19 cellular contexts compared by ENCODE assay signal in the genomic region with DNA sequence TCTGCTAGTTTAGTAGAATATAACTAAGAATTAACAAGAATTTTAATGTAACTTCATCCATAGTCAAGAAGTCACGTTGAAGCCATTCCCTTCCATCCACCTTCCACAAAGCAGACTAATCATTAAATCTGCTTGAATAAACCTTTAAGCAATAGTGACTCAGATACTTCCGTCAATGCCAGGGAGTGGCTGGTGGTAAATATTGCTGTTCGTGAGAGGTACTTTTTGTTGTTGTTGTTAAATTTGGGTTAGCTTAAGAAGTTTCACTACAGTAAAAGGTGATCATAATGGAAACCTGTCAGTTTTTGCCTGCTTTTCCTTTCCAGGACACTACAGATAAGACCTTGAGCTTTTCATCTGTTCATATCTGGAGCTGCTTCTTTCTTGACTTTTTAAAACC.
A peak's percentile ranks its signal among the peaks of the same experiment; 100 is the strongest.
DNase-seq lines count a peak whose midpoint lies in the region; ATAC-seq and TF ChIP-seq lines count a peak whose summit lies in the region.
"Had no signal": no experiment of that assay in that cellular context is flagged by ENCODE, and none has a peak within 500 bp of the region (broad histone marks: within the 10 kb centered on the region; RNA-seq: fewer than 3 reads in every experiment).

No MANE protein-coding gene starts in this region.

- H3K27ac ChIP-seq in foreskin keratinocyte (no peak overlapping the region), PC-9 (no peak overlapping the region), upper lobe of left lung (no peak overlapping the region), testis (no peak overlapping the region)
- H3K27ac ChIP-seq: brain microvascular endothelial cell, C4-2B had no signal

- TF ChIP-seq POLR2A in upper lobe of left lung (IDR thresholded peaks at IDR 0.05) (no peak), testis (IDR thresholded peaks at IDR 0.05) (no peak)

- H3K4me1 ChIP-seq in foreskin keratinocyte, result no peaks in the 10 kb centered on the region
- H3K4me1 ChIP-seq in PC-9 (replicated peaks; ENCODE audit: insufficient read depth), result no peaks in the 10 kb centered on the region
- no peaks in the 10 kb centered on the region for H3K4me1 ChIP-seq in upper lobe of left lung
- H3K4me1 ChIP-seq in testis, result no peaks in the 10 kb centered on the region

- POLR2A ChIA-PET in PC-9 (lab: Charles Lee; ENCODE audit: unreplicated experiment), result no interaction called here

- no peaks in the 10 kb centered on the region for H3K79me2 ChIP-seq in PC-9 (ENCODE audit: low read depth)

- CTCF ChIA-PET in PC-9 (lab: Charles Lee), result no interaction called here

- ATAC-seq in GM18907 (IDR thresholded peaks at IDR 0.05; ENCODE audit: unreplicated experiment) (peak; percentile 71), GM21723 (IDR thresholded peaks at IDR 0.05; ENCODE audit: unreplicated experiment) (peak; percentile 77), HG03280 (IDR thresholded peaks at IDR 0.05; ENCODE audit: unreplicated experiment) (peak; percentile 78), foreskin keratinocyte (peak; percentile 61), upper lobe of left lung (ENCODE audit: low FRiP score in 2 of 2) (no peak)
- ATAC-seq: activated CD8-positive, alpha-beta memory T cell treated with anti-CD3 and anti-CD28 coated beads, Interleukin-2, amount 10 ng/mL, durations not matched to agents 7 days and 5 days; stimulated activated naive CD8-positive, alpha-beta T cell treated with anti-CD3 and anti-CD28 coated beads, Interleukin-15, amount 100 ng/mL, for 72 hours had no signal

- intact Hi-C loops in PC-9 (cut with micrococcal nuclease; ENCODE audit: unreplicated experiment), result no loop called here
- intact Hi-C loops in testis (cut with DNase I; ENCODE audit: low total_unique reads), result no loop called here

- TF ChIP-seq CTCF in foreskin keratinocyte (conservative IDR thresholded peaks at IDR 0.05) (no peak), PC-9 (conservative IDR thresholded peaks at IDR 0.05) (no peak), upper lobe of left lung (IDR thresholded peaks at IDR 0.05) (no peak), testis (IDR thresholded peaks at IDR 0.05) (no peak)

- H3K4me3 ChIP-seq in PC-9 (no peak overlapping the region), upper lobe of left lung (no peak overlapping the region), testis (no peak overlapping the region)

- BruUV-seq in PC-9 (replicated peaks; lab: Mats Ljungman, UMichigan), result no TSS peak

- no peak overlapping the region for H3K4me2 ChIP-seq in PC-9

- no peak overlapping the region for H2AFZ ChIP-seq in PC-9

- WGBS in upper lobe of left lung, 2 donors, result 67 to 78% methylated on average over 3 of the region's 3 CpGs
- WGBS in testis, 2 donors, result 84 to 85% methylated on average over 3 of the region's 3 CpGs

- peak; percentile 8 to 15 for DNase-seq in foreskin keratinocyte
- no peak for DNase-seq in PC-9
- no peak for DNase-seq in stimulated activated CD4-positive, alpha-beta T cell treated with anti-CD3 and anti-CD28 coated beads, Interleukin-4, amount 100 ng/mL, for 24 hours
- no peak for DNase-seq in upper lobe of left lung
- DNase-seq in testis, result no peak
- DNase-seq: activated CD4-positive, CD25-positive, alpha-beta regulatory T cell; activated CD8-positive, alpha-beta memory T cell treated with anti-CD3 and anti-CD28 coated beads, Interleukin-2, amount 10 ng/mL, durations not matched to agents 7 days and 5 days; activated naive CD4-positive, alpha-beta T cell treated with anti-CD3 and anti-CD28 coated beads, Interleukin-2, amount 10 ng/mL, durations not matched to agents 7 days and 5 days; brain microvascular endothelial cell; DMS79 treated with DMSO at 0.1 percent for 48 hours; foreskin melanocyte; mammary epithelial cell; NCI-H1092; NCI-H2171 treated with DMSO at 0.1 percent for 48 hours; stimulated activated naive CD8-positive, alpha-beta T cell treated with anti-CD3 and anti-CD28 coated beads, Interleukin-15, amount 100 ng/mL, for 72 hours had no signal

- TF ChIP-seq EP300 in upper lobe of left lung (IDR thresholded peaks at IDR 0.05), result no peak

- H3F3A ChIP-seq in PC-9 (ENCODE audit: insufficient read depth, low read depth), result no peaks in the 10 kb centered on the region

- H3K27me3 ChIP-seq in foreskin keratinocyte (no peaks in the 10 kb centered on the region), PC-9 (ENCODE audit: insufficient read depth, low read depth) (no peaks in the 10 kb centered on the region), upper lobe of left lung (no peaks in the 10 kb centered on the region), testis (no peaks in the 10 kb centered on the region)
- H3K27me3 ChIP-seq: brain microvascular endothelial cell had no signal

- no peaks in the 10 kb centered on the region for H3K36me3 ChIP-seq in PC-9 (ENCODE audit: low read depth)
- H3K36me3 ChIP-seq in upper lobe of left lung, result no peaks in the 10 kb centered on the region
- H3K36me3 ChIP-seq in testis (ENCODE audit: low read depth, missing control alignments), result no peaks in the 10 kb centered on the region
- H3K36me3 ChIP-seq: brain microvascular endothelial cell had no signal

- no peaks in the 10 kb centered on the region for H3K9me2 ChIP-seq in PC-9 (ENCODE audit: insufficient read depth)

- H3K9me3 ChIP-seq in PC-9 (ENCODE audit: insufficient read depth, low read depth) (no peaks in the 10 kb centered on the region), upper lobe of left lung (no peaks in the 10 kb centered on the region), testis (no peaks in the 10 kb centered on the region)

- H4K20me1 ChIP-seq in PC-9 (ENCODE audit: insufficient read depth), result no peaks in the 10 kb centered on the region

Comparison
In these comparisons a context has a peak if more than half of its experiments do, and no peak if none do; other contexts are left out.
1. ATAC-seq: peak in GM18907 (single experiment), GM21723 (single experiment), HG03280 (single experiment) and foreskin keratinocyte (single experiment); none in upper lobe of left lung (0 of 2).
2. DNase-seq: peak in foreskin keratinocyte (2 of 2); none in PC-9 (0 of 2), stimulated activated CD4-positive, alpha-beta T cell treated with anti-CD3 and anti-CD28 coated beads, Interleukin-4, amount 100 ng/mL, for 24 hours (single experiment), upper lobe of left lung (0 of 2) and testis (single experiment).